11 cellular contexts compared by ENCODE assay signal in genomic region chr6:52904562-52905279, GRCh38. TPM values are rescaled to one million over a fixed set of nuclear protein-coding genes. Genes with fewer than 3 reads are reported as not detected.
DNase-seq lines count a peak whose midpoint lies in the region; ATAC-seq and TF ChIP-seq lines count a peak whose summit lies in the region.
"Had no signal": no experiment of that assay in that cellular context is flagged by ENCODE, and none has a peak within 500 bp of the region (broad histone marks: within the 10 kb centered on the region; RNA-seq: fewer than 3 reads in every experiment).

No MANE protein-coding gene starts in this region.

- peak overlapping the region; percentile 87; the same call in 1 of the 2 replicates for H2AFZ ChIP-seq in GM23338

- H3K9me2 ChIP-seq in GM23338 (ENCODE audit: insufficient read depth), result no peaks in the 10 kb centered on the region

- TF ChIP-seq CTCF in AG09319 (IDR thresholded peaks at IDR 0.05; ENCODE audit: low read depth, low read length) (peak; percentile 15), GM23338 (conservative IDR thresholded peaks at IDR 0.05; ENCODE audit: low read depth in 2 of 2) (peak; percentile 59 to 75), RWPE2 (IDR thresholded peaks at IDR 0.05; ENCODE audit: poor library complexity, severe bottlenecking) (peak; percentile 16)

- no peaks in the 10 kb centered on the region for H3K36me3 Mint-ChIP-seq in GM23338 (ENCODE audit: low read depth)
- H3K36me3 Mint-ChIP-seq: stimulated activated effector memory CD8-positive, alpha-beta T cell treated with anti-CD3 and anti-CD28 coated beads, Interleukin-12 subunit alpha, Interleukin-12 subunit beta, amount 100 ng/mL, for 72 hours had no signal

- ATAC-seq in GM23338, result peak; percentile 97
- ATAC-seq in RWPE2 (ENCODE audit: low read depth), result no peak
- ATAC-seq in GM19023 (IDR thresholded peaks at IDR 0.05; ENCODE audit: unreplicated experiment), result no peak
- ATAC-seq: stimulated activated effector memory CD8-positive, alpha-beta T cell treated with anti-CD3 and anti-CD28 coated beads, Interleukin-12 subunit alpha, Interleukin-12 subunit beta, amount 100 ng/mL, for 72 hours had no signal

- no peaks in the 10 kb centered on the region for H3K79me2 ChIP-seq in GM23338 (replicated peaks; ENCODE audit: insufficient read depth)

- H3K4me3 ChIP-seq in GM23338 (no peak overlapping the region), RWPE2 (ENCODE audit: severe bottlenecking) (no peak overlapping the region)

- DNase-seq in AG09319 (ENCODE audit: extremely low read depth, low read depth) (no peak), GM23338 (ENCODE audit: low spot score) (peak; percentile 73), RWPE2 (ENCODE audit: low spot score) (no peak), iPS DF 19.7 (ENCODE audit: low read depth, low spot score) (peak; percentile 9), AML-193 (lab: John Stamatoyannopoulos, UW) (no peak), kidney glomerular epithelial cell (lab: John Stamatoyannopoulos, UW) (no peak), NCI-H2196 (lab: John Stamatoyannopoulos, UW; ENCODE audit: unreplicated experiment) (no peak)
- DNase-seq: kidney had no signal

- no peak overlapping the region for H3K27ac Mint-ChIP-seq in GM23338
- H3K27ac Mint-ChIP-seq: stimulated activated effector memory CD8-positive, alpha-beta T cell treated with anti-CD3 and anti-CD28 coated beads, Interleukin-12 subunit alpha, Interleukin-12 subunit beta, amount 100 ng/mL, for 72 hours had no signal

- H3K36me3 ChIP-seq in GM23338 (ENCODE audit: insufficient read depth), result no peaks in the 10 kb centered on the region
- H3K36me3 ChIP-seq in RWPE2 (ENCODE audit: low read depth), result no peaks in the 10 kb centered on the region

- peaks cover 3% of the 10 kb centered on the region for H3K27me3 Mint-ChIP-seq in GM23338 (ENCODE audit: insufficient read depth, low read depth, poor library complexity)

- no peaks in the 10 kb centered on the region for H3K27me3 ChIP-seq in GM23338 (ENCODE audit: insufficient read depth)
- H3K27me3 ChIP-seq in RWPE2 (ENCODE audit: insufficient read depth, poor library complexity, severe bottlenecking), result no peaks in the 10 kb centered on the region

- no peaks in the 10 kb centered on the region for H4K20me1 ChIP-seq in GM23338 (replicated peaks; ENCODE audit: insufficient read depth)

- no peaks in the 10 kb centered on the region for H3K4me1 ChIP-seq in GM23338 (ENCODE audit: insufficient read depth)
- no peaks in the 10 kb centered on the region for H3K4me1 ChIP-seq in RWPE2 (ENCODE audit: insufficient read depth, poor library complexity, severe bottlenecking)

- H3K4me3 Mint-ChIP-seq in GM23338, result no peak overlapping the region
- H3K4me3 Mint-ChIP-seq: stimulated activated effector memory CD8-positive, alpha-beta T cell treated with anti-CD3 and anti-CD28 coated beads, Interleukin-12 subunit alpha, Interleukin-12 subunit beta, amount 100 ng/mL, for 72 hours had no signal

- H3K9me3 Mint-ChIP-seq in GM23338, result 0 out of 3 replicates have a peak, but pooled peaks cover 4% of the 10 kb centered on the region
- H3K9me3 Mint-ChIP-seq: stimulated activated effector memory CD8-positive, alpha-beta T cell treated with anti-CD3 and anti-CD28 coated beads, Interleukin-12 subunit alpha, Interleukin-12 subunit beta, amount 100 ng/mL, for 72 hours had no signal

- H3F3A ChIP-seq in GM23338 (replicated peaks; ENCODE audit: low read depth), result no peaks in the 10 kb centered on the region

- H3K27ac ChIP-seq in GM23338 (ENCODE audit: low read depth), result no peak overlapping the region
- H3K27ac ChIP-seq in RWPE2 (ENCODE audit: poor library complexity, severe bottlenecking), result no peak overlapping the region

- no peaks in the 10 kb centered on the region for H3K9me3 ChIP-seq in RWPE2 (ENCODE audit: severe bottlenecking)

- no peak overlapping the region for H3K4me2 ChIP-seq in GM23338

- no peaks in the 10 kb centered on the region for H3K4me1 Mint-ChIP-seq in GM23338
- H3K4me1 Mint-ChIP-seq: stimulated activated effector memory CD8-positive, alpha-beta T cell treated with anti-CD3 and anti-CD28 coated beads, Interleukin-12 subunit alpha, Interleukin-12 subunit beta, amount 100 ng/mL, for 72 hours had no signal

TF ChIP-seq in GM23338, 12 proteins besides CTCF, POLR2A, EP300 and RAD21 (continues in another document):
- TF ChIP-seq, protein P1, sequence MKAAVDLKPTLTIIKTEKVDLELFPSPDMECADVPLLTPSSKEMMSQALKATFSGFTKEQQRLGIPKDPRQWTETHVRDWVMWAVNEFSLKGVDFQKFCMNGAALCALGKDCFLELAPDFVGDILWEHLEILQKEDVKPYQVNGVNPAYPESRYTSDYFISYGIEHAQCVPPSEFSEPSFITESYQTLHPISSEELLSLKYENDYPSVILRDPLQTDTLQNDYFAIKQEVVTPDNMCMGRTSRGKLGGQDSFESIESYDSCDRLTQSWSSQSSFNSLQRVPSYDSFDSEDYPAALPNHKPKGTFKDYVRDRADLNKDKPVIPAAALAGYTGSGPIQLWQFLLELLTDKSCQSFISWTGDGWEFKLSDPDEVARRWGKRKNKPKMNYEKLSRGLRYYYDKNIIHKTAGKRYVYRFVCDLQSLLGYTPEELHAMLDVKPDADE (IDR thresholded peaks at IDR 0.05), result no peak
- no peak for TF ChIP-seq STAT1 (IDR thresholded peaks at IDR 0.05; ENCODE audit: unreplicated experiment)
- TF ChIP-seq NANOG (IDR thresholded peaks at IDR 0.05; ENCODE audit: borderline replicate concordance), result no peak
- no peak for TF ChIP-seq EZH2 (IDR thresholded peaks at IDR 0.05; ENCODE audit: low read depth, unreplicated experiment)
- no peak for TF ChIP-seq ZNF331 (CRISPR knock-in tag; IDR thresholded peaks at IDR 0.05; ENCODE audit: low read depth)
- no peak for TF ChIP-seq CREB1 (CRISPR knock-in tag; IDR thresholded peaks at IDR 0.05; ENCODE audit: low read depth)
- TF ChIP-seq, protein P2, sequence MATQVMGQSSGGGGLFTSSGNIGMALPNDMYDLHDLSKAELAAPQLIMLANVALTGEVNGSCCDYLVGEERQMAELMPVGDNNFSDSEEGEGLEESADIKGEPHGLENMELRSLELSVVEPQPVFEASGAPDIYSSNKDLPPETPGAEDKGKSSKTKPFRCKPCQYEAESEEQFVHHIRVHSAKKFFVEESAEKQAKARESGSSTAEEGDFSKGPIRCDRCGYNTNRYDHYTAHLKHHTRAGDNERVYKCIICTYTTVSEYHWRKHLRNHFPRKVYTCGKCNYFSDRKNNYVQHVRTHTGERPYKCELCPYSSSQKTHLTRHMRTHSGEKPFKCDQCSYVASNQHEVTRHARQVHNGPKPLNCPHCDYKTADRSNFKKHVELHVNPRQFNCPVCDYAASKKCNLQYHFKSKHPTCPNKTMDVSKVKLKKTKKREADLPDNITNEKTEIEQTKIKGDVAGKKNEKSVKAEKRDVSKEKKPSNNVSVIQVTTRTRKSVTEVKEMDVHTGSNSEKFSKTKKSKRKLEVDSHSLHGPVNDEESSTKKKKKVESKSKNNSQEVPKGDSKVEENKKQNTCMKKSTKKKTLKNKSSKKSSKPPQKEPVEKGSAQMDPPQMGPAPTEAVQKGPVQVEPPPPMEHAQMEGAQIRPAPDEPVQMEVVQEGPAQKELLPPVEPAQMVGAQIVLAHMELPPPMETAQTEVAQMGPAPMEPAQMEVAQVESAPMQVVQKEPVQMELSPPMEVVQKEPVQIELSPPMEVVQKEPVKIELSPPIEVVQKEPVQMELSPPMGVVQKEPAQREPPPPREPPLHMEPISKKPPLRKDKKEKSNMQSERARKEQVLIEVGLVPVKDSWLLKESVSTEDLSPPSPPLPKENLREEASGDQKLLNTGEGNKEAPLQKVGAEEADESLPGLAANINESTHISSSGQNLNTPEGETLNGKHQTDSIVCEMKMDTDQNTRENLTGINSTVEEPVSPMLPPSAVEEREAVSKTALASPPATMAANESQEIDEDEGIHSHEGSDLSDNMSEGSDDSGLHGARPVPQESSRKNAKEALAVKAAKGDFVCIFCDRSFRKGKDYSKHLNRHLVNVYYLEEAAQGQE (IDR thresholded peaks at IDR 0.05; ENCODE audit: unreplicated experiment), result no peak
- no peak for TF ChIP-seq POLR2AphosphoS5 (IDR thresholded peaks at IDR 0.05; ENCODE audit: low read depth)
- no peak for TF ChIP-seq JUNB (IDR thresholded peaks at IDR 0.05; ENCODE audit: unreplicated experiment)
- no peak for TF ChIP-seq ZNF114 (CRISPR knock-in tag; IDR thresholded peaks at IDR 0.05)

RNA-seq across cellular contexts. Expression of gene GSTA3, which starts 4.8 kb away (rescaled TPM):
- total RNA-seq in GM23338 (2014; rRNA removed; shearing (Covaris generic)), result not detected in 2 replicates
- not detected in 2 replicates for polyA plus RNA-seq in GM23338 (2016; fragmentation: Nextera tagmentation; extraction: Ambion mirVana)
- total RNA-seq: activated CD8-positive, alpha-beta memory T cell treated with anti-CD3 and anti-CD28 coated beads for 36 hours; kidney had no signal

Comparison
In these comparisons a context has a peak if more than half of its experiments do, and no peak if none do; other contexts are left out.
1. DNase-seq: peak in GM23338 (single experiment) and iPS DF 19.7 (single experiment); none in AG09319 (single experiment), RWPE2 (single experiment), AML-193 (0 of 2), kidney glomerular epithelial cell (single experiment) and NCI-H2196 (single experiment).
2. CTCF ChIP-seq: peak in every context shown above with its lines; median percentile 67 in GM23338; 16 in RWPE2; 15 in AG09319.